ENCODE assay signal across 14 cellular contexts in the genomic region with DNA sequence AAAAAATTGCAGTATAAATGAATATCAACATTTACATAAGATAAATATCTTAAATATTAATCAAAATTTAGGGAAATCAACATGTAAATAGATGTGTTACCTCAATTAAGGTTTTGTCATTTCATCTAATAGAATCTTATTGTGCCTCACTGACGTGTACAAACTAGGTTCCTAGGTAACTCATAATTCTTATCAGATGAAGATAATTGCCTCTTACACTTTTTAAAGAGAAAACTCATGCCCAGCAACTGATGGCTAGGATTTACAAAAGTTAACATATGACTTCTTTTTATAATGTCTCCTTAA. TPM values are rescaled to one million over a fixed set of nuclear protein-coding genes. Genes with fewer than 3 reads are reported as not detected.
DNase-seq lines count a peak whose midpoint lies in the region; ATAC-seq, FAIRE-seq and TF ChIP-seq lines count a peak whose summit lies in the region.
"Had no signal": no experiment of that assay in that cellular context is flagged by ENCODE, and none has a peak within 500 bp of the region (broad histone marks: within the 10 kb centered on the region; RNA-seq: fewer than 3 reads in every experiment).

No MANE protein-coding gene starts in this region.

- ATAC-seq in GM18498 (IDR thresholded peaks at IDR 0.05; ENCODE audit: unreplicated experiment) (peak; percentile 1), GM21529 (IDR thresholded peaks at IDR 0.05; ENCODE audit: unreplicated experiment) (peak; percentile 2), PC-3 (no peak), T-cell (replicated peaks in 1 of 4) (no peak)
- no peak for ATAC-seq in stimulated activated effector memory CD8-positive, alpha-beta T cell treated with anti-CD3 and anti-CD28 coated beads, Interleukin-12 subunit alpha, Interleukin-12 subunit beta, amount 100 ng/mL, for 72 hours
- ATAC-seq: naive thymus-derived CD4-positive, alpha-beta T cell had no signal

- CTCF ChIA-PET in PC-3 (lab: Charles Lee) (interaction anchor here (0.7 to 1.2 kb wide), 4 partner anchors 50 to 90 kb away, joined by 3 to 20 read pairs (median 6); a partner anchor contains a TSS), T-cell (lab: Charles Lee) (interaction anchor here (0.8 to 2.5 kb wide), 6 partner anchors 67 to 198 kb away, joined by 3 to 16 read pairs (median 6); no protein-coding TSS in a partner anchor)

- POLR2A ChIA-PET in PC-3 (lab: Charles Lee; ENCODE audit: unreplicated experiment) (interaction anchor here (0.5 kb wide), 1 partner anchor 25 kb away, joined by 3 read pairs; no protein-coding TSS in a partner anchor), T-cell (lab: Charles Lee) (interaction anchor here in 1 of 2 donors (0.5 to 0.6 kb wide), 2 partner anchors 86 to 87 kb away, joined by 3 to 5 read pairs; no protein-coding TSS in a partner anchor)

- DNase-seq in PC-3 (no peak), kidney (no peak), T-cell (no peak), nucleus accumbens (lab: John Stamatoyannopoulos, UW) (no peak)
- DNase-seq in stimulated activated effector memory CD8-positive, alpha-beta T cell treated with anti-CD3 and anti-CD28 coated beads, Interleukin-12 subunit alpha, Interleukin-12 subunit beta, amount 100 ng/mL, for 72 hours (ENCODE audit: low spot score in 2 of 2): no peak
- DNase-seq: cerebellar nuclear complex had no signal

- H3K9me3 ChIP-seq in PC-3 (ENCODE audit: low read length) (no peaks in the 10 kb centered on the region), kidney (ENCODE audit: control insufficient read depth in 1 of 2, low read length in 2 of 2) (no peaks in the 10 kb centered on the region)
- H3K9me3 ChIP-seq: esophagus muscularis mucosa, left lung had no signal

- H3K4me1 ChIP-seq in PC-3 (ENCODE audit: insufficient read depth, low read length) (peaks cover 43% of the 10 kb centered on the region), kidney (ENCODE audit: control insufficient read depth in 1 of 2, insufficient read depth in 1 of 2, low read depth in 1 of 2, low read length in 2 of 2) (peaks cover 6 to 27% of the 10 kb centered on the region in 2 donors)

- H3K9me2 ChIP-seq in PC-3 (replicated peaks; ENCODE audit: low read length): no peaks in the 10 kb centered on the region

- H3K36me3 ChIP-seq in PC-3 (ENCODE audit: low read depth, low read length): no peaks in the 10 kb centered on the region
- H3K36me3 ChIP-seq in kidney (ENCODE audit: control insufficient read depth in 1 of 2, insufficient read depth in 2 of 2, low read length in 2 of 2): no peaks in the 10 kb centered on the region
- H3K36me3 ChIP-seq: esophagus muscularis mucosa, left lung had no signal

- BruUV-seq in PC-3 (replicated peaks; lab: Mats Ljungman, UMichigan): no TSS peak

- intact Hi-C loops in PC-3 (cut with micrococcal nuclease): loop anchor here (1.0 to 2.0 kb wide), 2 partner anchors 50 to 86 kb away; a partner anchor contains a TSS
- intact Hi-C loops in kidney (cut with DNase I): loop anchor here (10.0 kb wide), 1 partner anchor 84 kb away; no protein-coding TSS in a partner anchor

- TF ChIP-seq CTCF in PC-3 (conservative IDR thresholded peaks at IDR 0.05; ENCODE audit: low read depth, low read length) (no peak), kidney (IDR thresholded peaks at IDR 0.05; ENCODE audit: borderline replicate concordance, extremely low read depth, insufficient read depth) (no peak)

- H3K27me3 Mint-ChIP-seq in T-cell: peaks cover 10 to 23% of the 10 kb centered on the region in 2 donors
- H3K27me3 Mint-ChIP-seq: stimulated activated memory B cell treated with anti-CD40 and anti-IgM and Interleukin-4, amounts not matched to agents 10 μg/mL and 1 μg/mL and 100 μg/mL, for 72 hours had no signal

- H2AFZ ChIP-seq in PC-3 (ENCODE audit: low read length): no peak overlapping the region

- H3K79me2 ChIP-seq in PC-3 (ENCODE audit: low read length): no peaks in the 10 kb centered on the region

- FAIRE-seq in kidney (lab: Jason Lieb, UNC): no peak

- H3K4me3 ChIP-seq in PC-3 (ENCODE audit: low read length) (no peak overlapping the region; the same call in 1 of the 2 replicates), kidney (ENCODE audit: low read length in 2 of 2) (no peak overlapping the region)
- H3K4me3 ChIP-seq: esophagus muscularis mucosa, left lung had no signal

- H3K9ac ChIP-seq in PC-3 (ENCODE audit: low read length): no peak overlapping the region
- H3K9ac ChIP-seq in kidney (ENCODE audit: low read length in 2 of 2): no peak overlapping the region

- no peaks in the 10 kb centered on the region for H3F3A ChIP-seq in PC-3 (ENCODE audit: low read length, unreplicated experiment)

- H3K27ac Mint-ChIP-seq in T-cell: no peak overlapping the region
- no peak overlapping the region for H3K27ac Mint-ChIP-seq in stimulated activated effector memory CD8-positive, alpha-beta T cell treated with anti-CD3 and anti-CD28 coated beads, Interleukin-12 subunit alpha, Interleukin-12 subunit beta, amount 100 ng/mL, for 72 hours
- H3K27ac Mint-ChIP-seq: activated naive CD8-positive, alpha-beta T cell treated with anti-CD3 and anti-CD28 coated beads, Interleukin-2, amount 10 ng/mL, durations not matched to agents 7 days and 5 days; CD4-positive, CD25-positive, alpha-beta regulatory T cell; naive thymus-derived CD4-positive, alpha-beta T cell; stimulated activated memory B cell treated with anti-CD40 and anti-IgM and Interleukin-4, amounts not matched to agents 10 μg/mL and 1 μg/mL and 100 μg/mL, for 72 hours had no signal

- peak overlapping the region; percentile 66 for H3K4me2 ChIP-seq in PC-3 (ENCODE audit: low read length)

- H3K27ac ChIP-seq in PC-3 (ENCODE audit: low read length) (peak overlapping the region; percentile 47), kidney (ENCODE audit: low read depth in 2 of 2, low read length in 2 of 2) (peak overlapping the region; percentile 5 to 29)
- H3K27ac ChIP-seq: esophagus muscularis mucosa had no signal

- peaks cover 0 to 6% (median 4%) of the 10 kb centered on the region in 3 donors for H3K4me1 Mint-ChIP-seq in T-cell
- H3K4me1 Mint-ChIP-seq in stimulated activated effector memory CD8-positive, alpha-beta T cell treated with anti-CD3 and anti-CD28 coated beads, Interleukin-12 subunit alpha, Interleukin-12 subunit beta, amount 100 ng/mL, for 72 hours: peaks cover 11% of the 10 kb centered on the region
- H3K4me1 Mint-ChIP-seq: activated naive CD8-positive, alpha-beta T cell treated with anti-CD3 and anti-CD28 coated beads, Interleukin-2, amount 10 ng/mL, durations not matched to agents 7 days and 5 days; CD4-positive, CD25-positive, alpha-beta regulatory T cell; naive thymus-derived CD4-positive, alpha-beta T cell had no signal

- no peaks in the 10 kb centered on the region for H4K20me1 ChIP-seq in PC-3 (ENCODE audit: low read length)

- no peaks in the 10 kb centered on the region for H3K36me3 Mint-ChIP-seq in T-cell
- no peaks in the 10 kb centered on the region for H3K36me3 Mint-ChIP-seq in stimulated activated effector memory CD8-positive, alpha-beta T cell treated with anti-CD3 and anti-CD28 coated beads, Interleukin-12 subunit alpha, Interleukin-12 subunit beta, amount 100 ng/mL, for 72 hours
- H3K36me3 Mint-ChIP-seq: activated naive CD8-positive, alpha-beta T cell treated with anti-CD3 and anti-CD28 coated beads, Interleukin-2, amount 10 ng/mL, durations not matched to agents 7 days and 5 days; CD4-positive, CD25-positive, alpha-beta regulatory T cell; naive thymus-derived CD4-positive, alpha-beta T cell had no signal

- no peak overlapping the region for H3K4me3 Mint-ChIP-seq in T-cell
- H3K4me3 Mint-ChIP-seq in stimulated activated effector memory CD8-positive, alpha-beta T cell treated with anti-CD3 and anti-CD28 coated beads, Interleukin-12 subunit alpha, Interleukin-12 subunit beta, amount 100 ng/mL, for 72 hours: no peak overlapping the region
- H3K4me3 Mint-ChIP-seq: activated naive CD8-positive, alpha-beta T cell treated with anti-CD3 and anti-CD28 coated beads, Interleukin-2, amount 10 ng/mL, durations not matched to agents 7 days and 5 days; CD4-positive, CD25-positive, alpha-beta regulatory T cell; naive thymus-derived CD4-positive, alpha-beta T cell; stimulated activated memory B cell treated with anti-CD40 and anti-IgM and Interleukin-4, amounts not matched to agents 10 μg/mL and 1 μg/mL and 100 μg/mL, for 72 hours had no signal

- H3K27me3 ChIP-seq in PC-3 (ENCODE audit: low read length): no peaks in the 10 kb centered on the region
- H3K27me3 ChIP-seq: esophagus muscularis mucosa, left lung had no signal

- H3K9me3 Mint-ChIP-seq in T-cell: no peaks in the 10 kb centered on the region
- H3K9me3 Mint-ChIP-seq in stimulated activated effector memory CD8-positive, alpha-beta T cell treated with anti-CD3 and anti-CD28 coated beads, Interleukin-12 subunit alpha, Interleukin-12 subunit beta, amount 100 ng/mL, for 72 hours: no peaks in the 10 kb centered on the region
- H3K9me3 Mint-ChIP-seq: activated naive CD8-positive, alpha-beta T cell treated with anti-CD3 and anti-CD28 coated beads, Interleukin-2, amount 10 ng/mL, durations not matched to agents 7 days and 5 days; CD4-positive, CD25-positive, alpha-beta regulatory T cell; naive thymus-derived CD4-positive, alpha-beta T cell; stimulated activated memory B cell treated with anti-CD40 and anti-IgM and Interleukin-4, amounts not matched to agents 10 μg/mL and 1 μg/mL and 100 μg/mL, for 72 hours had no signal

RNA-seq across cellular contexts. Expression of a gene that starts 49.6 kb away (rescaled TPM):
- total RNA-seq in PC-3 (2014; rRNA removed): 0.46 and 0.66 TPM in 2 replicates
- 25.0 TPM for total RNA-seq in kidney
- 5.9 TPM for polyA plus RNA-seq in kidney (ENCODE audit: insufficient read depth, low read depth, low replicate concordance)
- under 1 TPM; 0.02 to 0.07 (median 0.06) TPM for total RNA-seq in T-cell
- total RNA-seq: CD4-positive, CD25-positive, alpha-beta regulatory T cell had no signal
- polyA plus RNA-seq: CD4-positive, CD25-positive, alpha-beta regulatory T cell; naive thymus-derived CD4-positive, alpha-beta T cell had no signal

Comparison
In these comparisons a context has a peak if more than half of its experiments do, and no peak if none do; other contexts are left out.
1. ATAC-seq: peak in GM18498 (single experiment) and GM21529 (single experiment); none in PC-3 (single experiment), T-cell (0 of 4) and stimulated activated effector memory CD8-positive, alpha-beta T cell treated with anti-CD3 and anti-CD28 coated beads, Interleukin-12 subunit alpha, Interleukin-12 subunit beta, amount 100 ng/mL, for 72 hours (single experiment).
2. RNA of a gene that starts 49.6 kb away (total RNA-seq): 25.0 TPM in kidney (single experiment); 0.46 to 0.66 TPM in PC-3 and 0.02 to 0.07 TPM in T-cell; every median in the first group is over 10 times any median in the second.